Comparison of ENCODE assay signal across 24 cellular contexts in genomic region chr4:147194604-147195003, GRCh38.
A peak's percentile ranks its signal among the peaks of the same experiment; 100 is the strongest.
DNase-seq lines count a peak whose midpoint lies in the region; ATAC-seq, FAIRE-seq and TF ChIP-seq lines count a peak whose summit lies in the region.
"Had no signal": no experiment of that assay in that cellular context is flagged by ENCODE, and none has a peak within 500 bp of the region (broad histone marks: within the 10 kb centered on the region; RNA-seq: fewer than 3 reads in every experiment).

No MANE protein-coding gene starts in this region.

- FAIRE-seq in astrocyte (lab: Jason Lieb, UNC) = no peak
- FAIRE-seq: GM12878, H1 had no signal

- in situ Hi-C loops in IMR-90 (cut with MboI; ENCODE audit: low sequenced_read_pairs) = no loop called here

- intact Hi-C loops in IMR-90 (cut with micrococcal nuclease) = no loop called here
- intact Hi-C loops in ovary (cut with DNase I) = no loop called here

- H3K14ac ChIP-seq in IMR-90 (replicated peaks; ENCODE audit: low read depth, low read length) = 0 out of 2 replicates have a peak overlapping the region, but pooled peaks have one; percentile 5

- no peaks in the 10 kb centered on the region for H3K79me1 ChIP-seq in IMR-90 (ENCODE audit: low read depth in 1 of 2, low read length in 2 of 2)

- H3K4me2 ChIP-seq in IMR-90 (ENCODE audit: low read depth, low read length) (no peak overlapping the region; the same call in 1 of the 2 replicates), astrocyte (ENCODE audit: low read length) (peak overlapping the region; percentile 63), skeletal muscle satellite cell (ENCODE audit: low read length) (peak overlapping the region; percentile 43)

- H4K20me1 ChIP-seq in IMR-90 (ENCODE audit: insufficient read depth, low read length) = no peaks in the 10 kb centered on the region
- no peaks in the 10 kb centered on the region for H4K20me1 ChIP-seq in astrocyte (ENCODE audit: insufficient read depth, low read length)

- no peaks in the 10 kb centered on the region for H3K36me3 ChIP-seq in IMR-90 (ENCODE audit: control insufficient read depth, insufficient read depth, low read length)
- H3K36me3 ChIP-seq in astrocyte (ENCODE audit: insufficient read depth, low read length) = no peaks in the 10 kb centered on the region
- H3K36me3 ChIP-seq in skeletal muscle satellite cell (ENCODE audit: insufficient read depth, low read length) = no peaks in the 10 kb centered on the region
- no peaks in the 10 kb centered on the region for H3K36me3 ChIP-seq in ovary
- H3K36me3 ChIP-seq: heart right ventricle, spleen, WERI-Rb-1 had no signal

- H3K4ac ChIP-seq in IMR-90 (ENCODE audit: low read depth, low read length) = peak overlapping the region; percentile 30

- no peaks in the 10 kb centered on the region for H3K4me1 Mint-ChIP-seq in astrocyte (ENCODE audit: low read depth, unreplicated experiment)
- H3K4me1 Mint-ChIP-seq: activated naive CD8-positive, alpha-beta T cell treated with anti-CD3 and anti-CD28 coated beads, Interleukin-2, amount 10 ng/mL, durations not matched to agents 7 days and 5 days; memory B cell had no signal

- H2AK9ac ChIP-seq in IMR-90 (replicated peaks; ENCODE audit: low read depth, low read length, poor library complexity) = no peak overlapping the region

- no peak for TF ChIP-seq EP300 in ovary (IDR thresholded peaks at IDR 0.05)

- CTCF ChIA-PET in IMR-90 (lab: Yijun Ruan, JAX) (interaction anchor here (0.5 kb wide), 1 partner anchor 13 kb away, joined by 3 read pairs; no protein-coding TSS in a partner anchor), RWPE1 (lab: Yijun Ruan, JAX) (no interaction called here)

- H3K9me3 ChIP-seq in IMR-90 (ENCODE audit: control insufficient read depth, insufficient read depth, low read length) (no peaks in the 10 kb centered on the region), astrocyte (ENCODE audit: insufficient read depth, low read depth, low read length) (no peaks in the 10 kb centered on the region), skeletal muscle satellite cell (replicated peaks; ENCODE audit: low read length) (no peaks in the 10 kb centered on the region), ovary (no peaks in the 10 kb centered on the region)
- H3K9me3 ChIP-seq: heart right ventricle had no signal

- no peak overlapping the region for H3K27ac Mint-ChIP-seq in astrocyte (ENCODE audit: unreplicated experiment)
- H3K27ac Mint-ChIP-seq: activated naive CD8-positive, alpha-beta T cell treated with anti-CD3 and anti-CD28 coated beads, Interleukin-2, amount 10 ng/mL, durations not matched to agents 7 days and 5 days; memory B cell had no signal

- BruUV-seq in IMR-90 (replicated peaks; lab: Mats Ljungman, UMichigan) = no TSS peak

- peak overlapping the region; percentile 74; the same call in 1 of the 2 replicates for H3K23ac ChIP-seq in IMR-90 (ENCODE audit: low read depth, low read length)

- H4K5ac ChIP-seq in IMR-90 (ENCODE audit: low read depth, low read length) = peak overlapping the region; percentile 18; the same call in 1 of the 2 replicates

- H4K91ac ChIP-seq in IMR-90 (ENCODE audit: insufficient read depth, low read depth, low read length) = peak overlapping the region; percentile 70

- H2BK5ac ChIP-seq in IMR-90 (ENCODE audit: low read depth, low read length, poor library complexity, severe bottlenecking) = no peak overlapping the region

- H3K18ac ChIP-seq in IMR-90 (ENCODE audit: low read depth, low read length) = peak overlapping the region; percentile 90

- H3K27ac ChIP-seq in IMR-90 (ENCODE audit: insufficient read depth, low read length) (0 out of 2 replicates have a peak overlapping the region, but pooled peaks have one; percentile 26), astrocyte (ENCODE audit: low read depth, low read length) (no peak overlapping the region), ovary (peak overlapping the region in 1 of 2 donors; percentile 43), RWPE1 (no peak overlapping the region)
- H3K27ac ChIP-seq: epithelial cell of prostate, foreskin keratinocyte, WERI-Rb-1 had no signal

- peak overlapping the region; percentile 47; the same call in 1 of the 2 replicates for H2AK5ac ChIP-seq in IMR-90 (ENCODE audit: low read depth, low read length)

- H4K8ac ChIP-seq in IMR-90 (ENCODE audit: low read depth in 2 of 2, low read length in 2 of 2) = peak overlapping the region; percentile 12 to 55; a peak in 2 of 4 replicates

- peaks cover 3% of the 10 kb centered on the region for H3K9me1 ChIP-seq in IMR-90 (ENCODE audit: insufficient read depth, low read length)

- peak overlapping the region; percentile 55 for H2AFZ ChIP-seq in IMR-90 (replicated peaks; ENCODE audit: low read length, poor library complexity)
- H2AFZ ChIP-seq in astrocyte (ENCODE audit: low read depth, low read length) = no peak overlapping the region

- H3K56ac ChIP-seq in IMR-90 (ENCODE audit: extremely low read depth, insufficient read depth, low read length) = no peak overlapping the region

- no peaks in the 10 kb centered on the region for H3K27me3 Mint-ChIP-seq in astrocyte (ENCODE audit: low read depth, unreplicated experiment)
- H3K27me3 Mint-ChIP-seq: activated naive CD8-positive, alpha-beta T cell treated with anti-CD3 and anti-CD28 coated beads, Interleukin-2, amount 10 ng/mL, durations not matched to agents 7 days and 5 days had no signal

- H3K4me1 ChIP-seq in IMR-90 (ENCODE audit: control insufficient read depth, insufficient read depth, low read length) = peaks cover 11% of the 10 kb centered on the region
- peaks cover 17% of the 10 kb centered on the region for H3K4me1 ChIP-seq in astrocyte (ENCODE audit: insufficient read depth, low read length)
- H3K4me1 ChIP-seq in skeletal muscle satellite cell (ENCODE audit: control insufficient read depth, insufficient read depth, low read length) = peaks cover 32% of the 10 kb centered on the region
- peaks cover 5% of the 10 kb centered on the region for H3K4me1 ChIP-seq in ovary (ENCODE audit: insufficient read depth)
- H3K4me1 ChIP-seq: foreskin keratinocyte, spleen had no signal

- H3K36me3 Mint-ChIP-seq in astrocyte (ENCODE audit: low read depth, unreplicated experiment) = no peaks in the 10 kb centered on the region
- H3K36me3 Mint-ChIP-seq: activated naive CD8-positive, alpha-beta T cell treated with anti-CD3 and anti-CD28 coated beads, Interleukin-2, amount 10 ng/mL, durations not matched to agents 7 days and 5 days; memory B cell had no signal

- peak overlapping the region; percentile 36 for H2BK120ac ChIP-seq in IMR-90 (ENCODE audit: low read depth, low read length)

- peak overlapping the region; percentile 70; the same call in 2 of the 3 replicates for H2BK15ac ChIP-seq in IMR-90 (ENCODE audit: low read depth, low read length)

- dilution Hi-C loops in IMR-90 (cut with HindIII; ENCODE audit: low sequenced_read_pairs, unreplicated experiment) = no loop called here

- ATAC-seq in IMR-90 (ENCODE audit: low read depth) = no peak
- ATAC-seq: foreskin keratinocyte, GM12878 had no signal

- TF ChIP-seq CTCF in IMR-90 (conservative IDR thresholded peaks at IDR 0.05; ENCODE audit: low read depth, low read length) (no peak), astrocyte (IDR thresholded peaks at IDR 0.05; ENCODE audit: insufficient read depth, low read depth, low read length) (no peak), ovary (IDR thresholded peaks at IDR 0.05) (no peak), RWPE1 (conservative IDR thresholded peaks at IDR 0.05; ENCODE audit: low read depth) (no peak)

- H3K9ac ChIP-seq in IMR-90 (ENCODE audit: low read depth, low read length) = no peak overlapping the region; the same call in 1 of the 2 replicates
- H3K9ac ChIP-seq in astrocyte (ENCODE audit: low read length) = no peak overlapping the region
- H3K9ac ChIP-seq in skeletal muscle satellite cell (ENCODE audit: low read depth, low read length) = peak overlapping the region; percentile 29

- POLR2A ChIA-PET in IMR-90 (lab: Charles Lee; ENCODE audit: unreplicated experiment) (no interaction called here), RWPE1 (lab: Yijun Ruan, JAX; ENCODE audit: low non-redundant PET) (no interaction called here)

- 80% methylated on average over 1 of the region's 3 CpGs; no CpG with 5 or more reads in 1 of the 2 experiments for WGBS in IMR-90 (ENCODE audit: extremely low coverage in 2 of 2, insufficient read length in 1 of 2), 2 experiments
- WGBS in ovary, 3 donors = 39 to 46% (median 42%) methylated on average over 3 of the region's 3 CpGs

- H3K9me3 Mint-ChIP-seq in astrocyte (ENCODE audit: unreplicated experiment) = no peaks in the 10 kb centered on the region
- H3K9me3 Mint-ChIP-seq: activated naive CD8-positive, alpha-beta T cell treated with anti-CD3 and anti-CD28 coated beads, Interleukin-2, amount 10 ng/mL, durations not matched to agents 7 days and 5 days; memory B cell had no signal

- H3K79me2 ChIP-seq in astrocyte (ENCODE audit: insufficient read depth, low read length) = no peaks in the 10 kb centered on the region

- no peak overlapping the region for H3K4me3 Mint-ChIP-seq in astrocyte (ENCODE audit: unreplicated experiment)
- H3K4me3 Mint-ChIP-seq: activated naive CD8-positive, alpha-beta T cell treated with anti-CD3 and anti-CD28 coated beads, Interleukin-2, amount 10 ng/mL, durations not matched to agents 7 days and 5 days; memory B cell had no signal

- no peak overlapping the region for H3K4me3 ChIP-seq in IMR-90 (ENCODE audit: insufficient read depth, low read depth, low read length)
- no peak overlapping the region for H3K4me3 ChIP-seq in astrocyte (ENCODE audit: insufficient read depth, low read depth, low read length)
- H3K4me3 ChIP-seq in skeletal muscle satellite cell (ENCODE audit: low read length) = no peak overlapping the region
- H3K4me3 ChIP-seq in ovary = no peak overlapping the region
- H3K4me3 ChIP-seq: GM12878, spleen had no signal

- H2BK20ac ChIP-seq in IMR-90 (ENCODE audit: low read depth, low read length) = 0 out of 2 replicates have a peak overlapping the region, but pooled peaks have one; percentile 9

- TF ChIP-seq POLR2A in IMR-90 (IDR thresholded peaks at IDR 0.05; ENCODE audit: low read depth, low read length) (no peak), ovary (IDR thresholded peaks at IDR 0.05) (no peak)

- H3K27me3 ChIP-seq in IMR-90 (ENCODE audit: control insufficient read depth, insufficient read depth, low read length) = no peaks in the 10 kb centered on the region
- no peaks in the 10 kb centered on the region for H3K27me3 ChIP-seq in astrocyte (ENCODE audit: insufficient read depth, low read length)
- H3K27me3 ChIP-seq in skeletal muscle satellite cell (ENCODE audit: control insufficient read depth, insufficient read depth, low read length) = no peaks in the 10 kb centered on the region
- no peaks in the 10 kb centered on the region for H3K27me3 ChIP-seq in ovary
- H3K27me3 ChIP-seq: heart right ventricle, spleen had no signal

- no peak for TF ChIP-seq RAD21 in IMR-90 (IDR thresholded peaks at IDR 0.05; ENCODE audit: low read length)

- no peak for DNase-seq in IMR-90
- DNase-seq in astrocyte (ENCODE audit: low read depth) = no peak
- peak; percentile 4 for DNase-seq in medulla oblongata (ENCODE audit: extremely low spot score)
- DNase-seq in ovary = no peak
- no peak for DNase-seq in T-helper 1 cell
- no peak for DNase-seq in RWPE1 (ENCODE audit: low spot score)
- DNase-seq: activated CD4-positive, alpha-beta T cell treated with anti-CD3 and anti-CD28 coated beads for 48 hours; activated CD8-positive, alpha-beta memory T cell treated with anti-CD3 and anti-CD28 coated beads for 24 hours; activated gamma-delta T cell; activated naive CD8-positive, alpha-beta T cell treated with anti-CD3 and anti-CD28 coated beads, Interleukin-2, amount 10 ng/mL, durations not matched to agents 7 days and 5 days; effector CD4-positive, alpha-beta T cell; foreskin keratinocyte; Kasumi-1; NCI-H446; NCI-H774; nucleus accumbens; spleen; WERI-Rb-1 had no signal
